Comparison of ENCODE assay signal across 18 cellular contexts in genomic region chr12:54824402-54824801, GRCh38.
DNase-seq lines count a peak whose midpoint lies in the region; ATAC-seq, FAIRE-seq and TF ChIP-seq lines count a peak whose summit lies in the region.
"Had no signal": no experiment of that assay in that cellular context is flagged by ENCODE, and none has a peak within 500 bp of the region (broad histone marks: within the 10 kb centered on the region; RNA-seq: fewer than 3 reads in every experiment).

No MANE protein-coding gene starts in this region.

- no peaks in the 10 kb centered on the region for H3K4me1 ChIP-seq in OCI-LY1 (ENCODE audit: insufficient read depth, low read length, severe bottlenecking)
- H3K4me1 ChIP-seq: spleen, stomach had no signal

- H3F3A ChIP-seq in OCI-LY1 (ENCODE audit: insufficient read depth, low read length), result no peaks in the 10 kb centered on the region

- no peaks in the 10 kb centered on the region for H3K9me3 ChIP-seq in OCI-LY1 (ENCODE audit: low read length)
- H3K9me3 ChIP-seq: mucosa of descending colon had no signal

- FAIRE-seq in G401.6 (lab: Jason Lieb, UNC), result peak; percentile 15
- FAIRE-seq in HTR-8/SVneo (lab: Jason Lieb, UNC), result no peak
- FAIRE-seq: RCC 7860 had no signal

- no peaks in the 10 kb centered on the region for H3K27me3 ChIP-seq in OCI-LY1 (ENCODE audit: insufficient read depth, low read length)
- H3K27me3 ChIP-seq: cardiac muscle cell, spleen, stomach had no signal

- no peak overlapping the region for H3K4me2 ChIP-seq in OCI-LY1 (ENCODE audit: low read length)

- no peak overlapping the region for H3K27ac ChIP-seq in 22Rv1
- H3K27ac ChIP-seq in OCI-LY1 (ENCODE audit: low read depth, low read length, poor library complexity, severe bottlenecking), result no peak overlapping the region
- H3K27ac ChIP-seq: cardiac muscle cell, spleen, stomach had no signal

- no peak overlapping the region for H3K4me3 ChIP-seq in OCI-LY1 (ENCODE audit: low read depth, low read length, poor library complexity, severe bottlenecking)
- H3K4me3 ChIP-seq in fibroblast of mammary gland (ENCODE audit: control insufficient read depth, low read depth, low read length), result no peak overlapping the region
- H3K4me3 ChIP-seq: cardiac muscle cell, mucosa of descending colon, spleen, stomach had no signal

- no peaks in the 10 kb centered on the region for H3K36me3 ChIP-seq in OCI-LY1 (ENCODE audit: insufficient read depth, low read length)
- H3K36me3 ChIP-seq: cardiac muscle cell, spleen, stomach had no signal

- DNase-seq in fibroblast of mammary gland (ENCODE audit: low read depth) (no peak), HTR-8/SVneo (ENCODE audit: insufficient read length, low spot score) (no peak), NCI-H748 (lab: John Stamatoyannopoulos, UW; ENCODE audit: unreplicated experiment) (no peak), DMS153 treated with DMSO at 0.1 percent for 48 hours (lab: John Stamatoyannopoulos, UW; ENCODE audit: unreplicated experiment) (no peak)
- DNase-seq: activated naive CD4-positive, alpha-beta T cell treated with anti-CD3 and anti-CD28 coated beads, Interleukin-2, amount 50 U/mL, for 16 hours; DMS79; mucosa of descending colon; NCI-H187; NCI-H524; spleen; stomach; T-helper 1 cell had no signal

- TF ChIP-seq CTCF in 22Rv1 (IDR thresholded peaks at IDR 0.05), result peak; percentile 68
- peak; percentile 22; the same call in 1 of the 2 replicates for TF ChIP-seq CTCF in OCI-LY1 (IDR thresholded peaks at IDR 0.05; ENCODE audit: low read length)
- peak; percentile 10 for TF ChIP-seq CTCF in fibroblast of mammary gland (conservative IDR thresholded peaks at IDR 0.05; ENCODE audit: control insufficient read depth, insufficient read depth, low read depth, low read length)

- no peaks in the 10 kb centered on the region for H3K79me2 ChIP-seq in OCI-LY1 (ENCODE audit: insufficient read depth, low read length)

- no peak overlapping the region for H2AFZ ChIP-seq in OCI-LY1 (ENCODE audit: low read length)

- no peak for ATAC-seq in HG03095 (IDR thresholded peaks at IDR 0.05; ENCODE audit: unreplicated experiment)
- ATAC-seq: mucosa of descending colon had no signal

- no peaks in the 10 kb centered on the region for H3K9me2 ChIP-seq in OCI-LY1 (ENCODE audit: low read depth, low read length)

- no peak overlapping the region for H3K9ac ChIP-seq in OCI-LY1 (ENCODE audit: low read length)

- no peaks in the 10 kb centered on the region for H4K20me1 ChIP-seq in OCI-LY1 (ENCODE audit: insufficient read depth, low read length)

Comparison
In these comparisons a context has a peak if more than half of its experiments do, and no peak if none do; other contexts are left out.
1. CTCF ChIP-seq: peak in every context shown above with its lines; median percentile 68 in 22Rv1; 22 in OCI-LY1; 10 in fibroblast of mammary gland.